Comparison of ENCODE assay signal across 13 cellular contexts in genomic region chr2:105369009-105369408, GRCh38.
"Had no signal": no experiment of that assay in that cellular context is flagged by ENCODE, and none has a peak within 500 bp of the region (broad histone marks: within the 10 kb centered on the region; RNA-seq: fewer than 3 reads in every experiment).

No MANE protein-coding gene starts in this region.

- H3K27ac ChIP-seq: body of pancreas, VCaP had no signal

- H3K27me3 Mint-ChIP-seq: activated B cell treated with CpG ODN at 0.5 μM for 24 hours; activated CD8-positive, alpha-beta memory T cell treated with anti-CD3 and anti-CD28 coated beads, Interleukin-2, amount 10 ng/mL, durations not matched to agents 7 days and 5 days; activated naive CD8-positive, alpha-beta T cell treated with anti-CD3 and anti-CD28 coated beads, Interleukin-2, amount 10 ng/mL, durations not matched to agents 7 days and 5 days had no signal

- H3K36me3 Mint-ChIP-seq: activated CD8-positive, alpha-beta memory T cell treated with anti-CD3 and anti-CD28 coated beads, Interleukin-2, amount 10 ng/mL, durations not matched to agents 7 days and 5 days had no signal

- H3K27ac Mint-ChIP-seq: activated B cell treated with CpG ODN at 0.5 μM for 24 hours; activated CD4-positive, alpha-beta memory T cell treated with anti-CD3 and anti-CD28 coated beads, Interleukin-2, amount 10 ng/mL, durations not matched to agents 7 days and 5 days; activated CD8-positive, alpha-beta memory T cell treated with anti-CD3 and anti-CD28 coated beads, Interleukin-2, amount 10 ng/mL, durations not matched to agents 7 days and 5 days; activated naive CD8-positive, alpha-beta T cell treated with anti-CD3 and anti-CD28 coated beads, Interleukin-2, amount 10 ng/mL, durations not matched to agents 7 days and 5 days had no signal

- H3K4me3 Mint-ChIP-seq: activated B cell treated with CpG ODN at 0.5 μM for 24 hours; activated CD4-positive, alpha-beta memory T cell treated with anti-CD3 and anti-CD28 coated beads, Interleukin-2, amount 10 ng/mL, durations not matched to agents 7 days and 5 days; activated CD8-positive, alpha-beta memory T cell treated with anti-CD3 and anti-CD28 coated beads, Interleukin-2, amount 10 ng/mL, durations not matched to agents 7 days and 5 days had no signal

- H3K4me3 ChIP-seq: adrenal gland, body of pancreas, Peyer's patch had no signal

- H3K27me3 ChIP-seq: adrenal gland, body of pancreas, Peyer's patch had no signal

- DNase-seq: MM.1S, NCI-H1436 treated with DMSO at 0.1 percent for 48 hours, NCI-H524 treated with DMSO at 0.1 percent for 48 hours, RPMI8226, SW 1271 had no signal

- H3K9me3 ChIP-seq: adrenal gland, body of pancreas, Peyer's patch had no signal

- H3K9me3 Mint-ChIP-seq: activated B cell treated with CpG ODN at 0.5 μM for 24 hours; activated CD4-positive, alpha-beta memory T cell treated with anti-CD3 and anti-CD28 coated beads, Interleukin-2, amount 10 ng/mL, durations not matched to agents 7 days and 5 days; activated naive CD8-positive, alpha-beta T cell treated with anti-CD3 and anti-CD28 coated beads, Interleukin-2, amount 10 ng/mL, durations not matched to agents 7 days and 5 days had no signal
